In the genomic region with DNA sequence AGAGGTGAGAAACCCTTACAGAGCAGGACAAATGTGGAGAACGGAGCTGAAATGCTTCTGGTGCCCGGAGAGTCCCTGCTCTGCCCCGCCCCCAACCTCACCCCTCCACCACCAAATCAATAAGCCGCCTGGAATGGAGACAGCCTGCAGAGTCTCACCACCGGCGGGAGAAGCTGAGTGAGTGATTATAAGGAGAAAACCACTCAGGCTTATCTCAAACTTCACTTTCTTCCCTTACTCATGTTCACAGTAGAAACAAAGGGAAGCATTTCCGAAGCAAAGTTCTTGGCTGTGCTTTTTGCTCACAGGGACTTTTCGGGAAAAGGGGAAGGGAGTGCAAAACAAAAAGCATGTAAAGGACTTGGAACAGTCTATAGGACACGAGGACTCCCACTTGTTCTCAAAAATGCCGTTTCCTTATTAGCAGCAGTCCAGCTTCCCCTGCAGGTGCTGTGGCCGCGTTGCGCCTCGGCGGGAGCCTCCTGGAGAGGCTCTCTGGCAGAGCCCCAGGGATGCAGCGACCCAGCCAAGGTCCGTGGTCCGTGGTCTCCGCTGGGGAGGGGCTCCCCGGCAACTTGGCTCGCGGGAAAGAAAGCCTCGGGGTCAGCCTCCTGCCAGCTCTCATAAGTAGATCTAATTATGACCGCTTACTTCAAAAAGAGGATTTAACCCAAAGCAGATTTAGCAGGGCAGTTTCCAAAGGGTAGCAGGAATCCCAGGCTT, we compare ENCODE assay signal across 9 cellular contexts.
DNase-seq lines count a peak whose midpoint lies in the region; ATAC-seq and TF ChIP-seq lines count a peak whose summit lies in the region.
"Had no signal": no experiment of that assay in that cellular context is flagged by ENCODE, and none has a peak within 500 bp of the region (broad histone marks: within the 10 kb centered on the region; RNA-seq: fewer than 3 reads in every experiment).

No MANE protein-coding gene starts in this region.

- peak overlapping the region; percentile 75 for H3K4me2 ChIP-seq in OCI-LY3 (ENCODE audit: low read length)

- no peak overlapping the region for H3K27ac ChIP-seq in OCI-LY3 (ENCODE audit: low read length)
- H3K27ac ChIP-seq in CD4-positive, alpha-beta T cell (ENCODE audit: low read depth, low read length) = no peak overlapping the region

- no peaks in the 10 kb centered on the region for H4K20me1 ChIP-seq in OCI-LY3 (ENCODE audit: insufficient read depth, low read length)

- peak; percentile 29 for DNase-seq in GM10248 (ENCODE audit: extremely low spot score)
- peak; percentile 76 for DNase-seq in glutamatergic neuron
- DNase-seq in pulmonary artery endothelial cell (ENCODE audit: low read depth, low spot score) = peak; percentile 33
- no peak for DNase-seq in CD4-positive, alpha-beta T cell

- CTCF ChIA-PET in GM10248 (lab: Yijun Ruan, JAX) = interaction anchor here (1.0 to 1.5 kb wide), 2 partner anchors 29 to 83 kb away, joined by 3 read pairs; no protein-coding TSS in a partner anchor
- CTCF ChIA-PET in CD4-positive, alpha-beta T cell (lab: Charles Lee) = no interaction called here

- no peaks in the 10 kb centered on the region for H3K36me3 Mint-ChIP-seq in glutamatergic neuron (ENCODE audit: unreplicated experiment)
- H3K36me3 Mint-ChIP-seq in CD4-positive, alpha-beta T cell (ENCODE audit: low read depth) = no peaks in the 10 kb centered on the region

- H3K9me3 Mint-ChIP-seq in glutamatergic neuron (ENCODE audit: unreplicated experiment) = no peaks in the 10 kb centered on the region
- H3K9me3 Mint-ChIP-seq in CD4-positive, alpha-beta T cell = no peaks in the 10 kb centered on the region
- H3K9me3 Mint-ChIP-seq: activated T-helper 1 cell treated with anti-CD3 and anti-CD28 coated beads, Interleukin-12 subunit alpha, Interleukin-12 subunit beta, Interleukin-2, Interleukin-4 antibody, amounts not matched to agents 30 ng/mL and 10 ng/mL and 1 ng/mL, durations not matched to agents 14 hours and 24 hours and 36 hours had no signal

- peaks cover 3% of the 10 kb centered on the region for H3K4me1 Mint-ChIP-seq in glutamatergic neuron (ENCODE audit: low read depth, unreplicated experiment)
- H3K4me1 Mint-ChIP-seq in CD4-positive, alpha-beta T cell (ENCODE audit: low read depth) = peaks cover 8% of the 10 kb centered on the region

- H3K79me2 ChIP-seq in OCI-LY3 (ENCODE audit: low read length) = no peaks in the 10 kb centered on the region

- peak overlapping the region; percentile 33 for H3K9ac ChIP-seq in OCI-LY3 (ENCODE audit: low read length)

- no peak for ATAC-seq in CD4-positive, alpha-beta T cell (ENCODE audit: poor library complexity)
- no peak for ATAC-seq in HG03378 (IDR thresholded peaks at IDR 0.05; ENCODE audit: unreplicated experiment)
- no peak for ATAC-seq in GM18520 (IDR thresholded peaks at IDR 0.05; ENCODE audit: unreplicated experiment)
- no peak for ATAC-seq in GM21576 (IDR thresholded peaks at IDR 0.05; ENCODE audit: unreplicated experiment)

- no peaks in the 10 kb centered on the region for H3K9me3 ChIP-seq in OCI-LY3 (ENCODE audit: insufficient read depth, low read length)
- no peaks in the 10 kb centered on the region for H3K9me3 ChIP-seq in CD4-positive, alpha-beta T cell (ENCODE audit: control insufficient read depth, low read length)

- peak overlapping the region; percentile 71 for H3K4me3 ChIP-seq in OCI-LY3 (ENCODE audit: low read length)

- TF ChIP-seq CTCF in GM10248 (IDR thresholded peaks at IDR 0.05; ENCODE audit: control extremely low read depth, extremely low read depth, low read depth, missing control alignments) (no peak), OCI-LY3 (IDR thresholded peaks at IDR 0.05; ENCODE audit: low read depth, low read length) (0 out of 2 replicates have a peak, but pooled peaks have one; percentile 10), glutamatergic neuron (IDR thresholded peaks at IDR 0.05; ENCODE audit: partially characterized antibody, unreplicated experiment) (no peak)
- no peak for TF ChIP-seq CTCF in CD4-positive, alpha-beta T cell (IDR thresholded peaks at IDR 0.05)

- no peak overlapping the region for H3K27ac Mint-ChIP-seq in glutamatergic neuron (ENCODE audit: unreplicated experiment)
- no peak overlapping the region for H3K27ac Mint-ChIP-seq in CD4-positive, alpha-beta T cell
- H3K27ac Mint-ChIP-seq: activated T-helper 1 cell treated with anti-CD3 and anti-CD28 coated beads, Interleukin-12 subunit alpha, Interleukin-12 subunit beta, Interleukin-2, Interleukin-4 antibody, amounts not matched to agents 30 ng/mL and 10 ng/mL and 1 ng/mL, durations not matched to agents 14 hours and 24 hours and 36 hours had no signal

- H3K36me3 ChIP-seq in OCI-LY3 (replicated peaks; ENCODE audit: low read depth, low read length) = no peaks in the 10 kb centered on the region

- H2AFZ ChIP-seq in OCI-LY3 (ENCODE audit: low read depth, low read length) = peak overlapping the region; percentile 86

- POLR2A ChIA-PET in GM10248 (lab: Yijun Ruan, JAX) = no interaction called here
- POLR2A ChIA-PET in CD4-positive, alpha-beta T cell (lab: Charles Lee) = no interaction called here

- H3K27me3 ChIP-seq in OCI-LY3 (ENCODE audit: low read depth, low read length) = peaks cover 4% of the 10 kb centered on the region; the same call in 1 of the 2 replicates
- peaks cover 22% of the 10 kb centered on the region for H3K27me3 ChIP-seq in CD4-positive, alpha-beta T cell (ENCODE audit: control insufficient read depth, insufficient read depth, low read length)

- H3K4me3 Mint-ChIP-seq in glutamatergic neuron (ENCODE audit: unreplicated experiment) = peak overlapping the region; percentile 80
- H3K4me3 Mint-ChIP-seq in CD4-positive, alpha-beta T cell = no peak overlapping the region
- H3K4me3 Mint-ChIP-seq: activated T-helper 1 cell treated with anti-CD3 and anti-CD28 coated beads, Interleukin-12 subunit alpha, Interleukin-12 subunit beta, Interleukin-2, Interleukin-4 antibody, amounts not matched to agents 30 ng/mL and 10 ng/mL and 1 ng/mL, durations not matched to agents 14 hours and 24 hours and 36 hours had no signal

- intact Hi-C loops in CD4-positive, alpha-beta T cell (cut with DNase I, micrococcal nuclease) = no loop called here

- no peaks in the 10 kb centered on the region for H3K27me3 Mint-ChIP-seq in glutamatergic neuron (ENCODE audit: unreplicated experiment)
- peaks cover 68% of the 10 kb centered on the region for H3K27me3 Mint-ChIP-seq in CD4-positive, alpha-beta T cell

- no peaks in the 10 kb centered on the region for H3K4me1 ChIP-seq in OCI-LY3 (ENCODE audit: low read length)

Comparison
In these comparisons a context has a peak if more than half of its experiments do, and no peak if none do; other contexts are left out.
1. DNase-seq: peak in GM10248 (single experiment), glutamatergic neuron (single experiment) and pulmonary artery endothelial cell (single experiment); none in CD4-positive, alpha-beta T cell (0 of 10).